In the genomic region with DNA sequence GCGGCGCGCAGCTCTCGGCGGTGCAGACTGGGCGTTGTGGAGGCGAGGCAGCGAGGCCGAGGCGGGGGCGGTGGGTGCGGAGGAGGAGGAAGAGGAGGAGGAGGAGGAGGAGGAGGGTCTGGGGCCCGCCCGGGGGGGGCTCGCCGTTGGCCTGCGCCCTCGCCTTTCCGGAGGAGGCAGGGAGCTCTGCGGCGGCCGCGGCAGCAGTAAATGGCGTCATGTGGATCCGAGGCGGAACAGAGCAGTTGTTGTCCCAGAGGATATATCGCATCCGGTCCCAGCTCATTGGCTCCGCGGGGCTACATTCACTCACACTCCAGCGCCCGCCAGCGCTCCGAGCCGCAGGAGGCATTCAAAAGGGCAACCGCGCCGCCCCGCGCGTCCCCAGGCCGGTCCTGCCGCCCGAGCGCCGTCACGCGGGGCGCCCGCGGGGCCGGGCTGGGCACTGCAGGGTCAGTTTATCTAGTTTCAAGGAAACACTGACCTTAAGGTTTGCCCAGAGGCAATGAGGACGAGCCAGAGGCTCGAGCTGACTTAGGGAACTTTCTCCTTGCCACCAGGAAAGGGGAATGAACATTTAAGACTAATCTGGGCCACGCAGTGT, we compare ENCODE assay signal across 1 cellular context.
TF ChIP-seq lines count a peak whose summit lies in the region.

A gene with protein sequence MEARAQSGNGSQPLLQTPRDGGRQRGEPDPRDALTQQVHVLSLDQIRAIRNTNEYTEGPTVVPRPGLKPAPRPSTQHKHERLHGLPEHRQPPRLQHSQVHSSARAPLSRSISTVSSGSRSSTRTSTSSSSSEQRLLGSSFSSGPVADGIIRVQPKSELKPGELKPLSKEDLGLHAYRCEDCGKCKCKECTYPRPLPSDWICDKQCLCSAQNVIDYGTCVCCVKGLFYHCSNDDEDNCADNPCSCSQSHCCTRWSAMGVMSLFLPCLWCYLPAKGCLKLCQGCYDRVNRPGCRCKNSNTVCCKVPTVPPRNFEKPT (minus strand): TSS at position 29 of the 604 bp plus-strand sequence. CDS start 3,421 bp downstream, outside the sequence.

TF ChIP-seq in HepG2, 621 proteins besides CTCF, POLR2A, EP300 and RAD21 (continued from another document and continues in another):
- TF ChIP-seq, protein P1, sequence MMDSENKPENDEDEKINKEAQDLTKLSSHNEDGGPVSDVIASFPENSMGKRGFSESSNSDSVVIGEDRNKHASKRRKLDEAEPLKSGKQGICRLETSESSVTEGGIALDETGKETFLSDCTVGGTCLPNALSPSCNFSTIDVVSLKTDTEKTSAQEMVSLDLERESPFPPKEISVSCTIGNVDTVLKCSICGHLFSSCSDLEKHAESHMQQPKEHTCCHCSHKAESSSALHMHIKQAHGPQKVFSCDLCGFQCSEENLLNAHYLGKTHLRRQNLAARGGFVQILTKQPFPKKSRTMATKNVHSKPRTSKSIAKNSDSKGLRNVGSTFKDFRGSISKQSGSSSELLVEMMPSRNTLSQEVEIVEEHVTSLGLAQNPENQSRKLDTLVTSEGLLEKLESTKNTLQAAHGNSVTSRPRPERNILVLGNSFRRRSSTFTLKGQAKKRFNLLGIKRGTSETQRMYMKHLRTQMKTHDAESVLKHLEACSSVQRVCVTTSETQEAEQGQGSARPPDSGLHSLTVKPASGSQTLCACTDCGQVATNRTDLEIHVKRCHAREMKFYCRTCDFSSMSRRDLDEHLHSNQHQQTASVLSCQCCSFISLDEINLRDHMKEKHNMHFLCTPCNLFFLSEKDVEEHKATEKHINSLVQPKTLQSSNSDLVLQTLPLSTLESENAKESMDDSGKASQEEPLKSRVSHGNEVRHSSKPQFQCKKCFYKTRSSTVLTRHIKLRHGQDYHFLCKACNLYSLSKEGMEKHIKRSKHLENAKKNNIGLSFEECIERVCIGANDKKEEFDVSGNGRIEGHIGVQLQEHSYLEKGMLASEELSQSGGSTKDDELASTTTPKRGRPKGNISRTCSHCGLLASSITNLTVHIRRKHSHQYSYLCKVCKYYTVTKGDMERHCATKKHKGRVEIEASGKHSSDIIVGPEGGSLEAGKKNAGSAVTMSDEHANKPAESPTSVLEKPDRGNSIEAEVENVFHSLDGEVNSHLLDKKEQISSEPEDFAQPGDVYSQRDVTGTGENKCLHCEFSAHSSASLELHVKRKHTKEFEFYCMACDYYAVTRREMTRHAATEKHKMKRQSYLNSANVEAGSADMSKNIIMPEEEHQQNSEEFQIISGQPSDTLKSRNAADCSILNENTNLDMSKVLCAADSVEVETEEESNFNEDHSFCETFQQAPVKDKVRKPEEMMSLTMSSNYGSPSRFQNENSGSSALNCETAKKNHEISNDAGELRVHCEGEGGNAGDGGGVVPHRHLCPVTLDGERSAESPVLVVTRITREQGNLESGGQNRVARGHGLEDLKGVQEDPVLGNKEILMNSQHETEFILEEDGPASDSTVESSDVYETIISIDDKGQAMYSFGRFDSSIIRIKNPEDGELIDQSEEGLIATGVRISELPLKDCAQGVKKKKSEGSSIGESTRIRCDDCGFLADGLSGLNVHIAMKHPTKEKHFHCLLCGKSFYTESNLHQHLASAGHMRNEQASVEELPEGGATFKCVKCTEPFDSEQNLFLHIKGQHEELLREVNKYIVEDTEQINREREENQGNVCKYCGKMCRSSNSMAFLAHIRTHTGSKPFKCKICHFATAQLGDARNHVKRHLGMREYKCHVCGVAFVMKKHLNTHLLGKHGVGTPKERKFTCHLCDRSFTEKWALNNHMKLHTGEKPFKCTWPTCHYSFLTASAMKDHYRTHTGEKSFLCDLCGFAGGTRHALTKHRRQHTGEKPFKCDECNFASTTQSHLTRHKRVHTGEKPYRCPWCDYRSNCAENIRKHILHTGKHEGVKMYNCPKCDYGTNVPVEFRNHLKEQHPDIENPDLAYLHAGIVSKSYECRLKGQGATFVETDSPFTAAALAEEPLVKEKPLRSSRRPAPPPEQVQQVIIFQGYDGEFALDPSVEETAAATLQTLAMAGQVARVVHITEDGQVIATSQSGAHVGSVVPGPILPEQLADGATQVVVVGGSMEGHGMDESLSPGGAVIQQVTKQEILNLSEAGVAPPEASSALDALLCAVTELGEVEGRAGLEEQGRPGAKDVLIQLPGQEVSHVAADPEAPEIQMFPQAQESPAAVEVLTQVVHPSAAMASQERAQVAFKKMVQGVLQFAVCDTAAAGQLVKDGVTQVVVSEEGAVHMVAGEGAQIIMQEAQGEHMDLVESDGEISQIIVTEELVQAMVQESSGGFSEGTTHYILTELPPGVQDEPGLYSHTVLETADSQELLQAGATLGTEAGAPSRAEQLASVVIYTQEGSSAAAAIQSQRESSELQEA (CRISPR knock-in tag; IDR thresholded peaks at IDR 0.05; ENCODE audit: not compliant biosample characterization), result no peak
- no peak for TF ChIP-seq ZSCAN20 (CRISPR knock-in tag; IDR thresholded peaks at IDR 0.05; ENCODE audit: borderline replicate concordance)
- peak; percentile 47; the same call in 1 of the 2 replicates for TF ChIP-seq ZC3H13 (CRISPR knock-in tag; IDR thresholded peaks at IDR 0.05)
- TF ChIP-seq FOXK2 (IDR thresholded peaks at IDR 0.05), result 0 out of 2 replicates have a peak, but pooled peaks have one; percentile 47
- no peak for TF ChIP-seq MZF1 (CRISPR knock-in tag; IDR thresholded peaks at IDR 0.05; ENCODE audit: borderline replicate concordance)
- TF ChIP-seq ZBTB1 (CRISPR knock-in tag; IDR thresholded peaks at IDR 0.05; ENCODE audit: borderline replicate concordance), result no peak
- TF ChIP-seq SMAD9 (CRISPR knock-in tag; IDR thresholded peaks at IDR 0.05), result no peak
- TF ChIP-seq, protein P2, sequence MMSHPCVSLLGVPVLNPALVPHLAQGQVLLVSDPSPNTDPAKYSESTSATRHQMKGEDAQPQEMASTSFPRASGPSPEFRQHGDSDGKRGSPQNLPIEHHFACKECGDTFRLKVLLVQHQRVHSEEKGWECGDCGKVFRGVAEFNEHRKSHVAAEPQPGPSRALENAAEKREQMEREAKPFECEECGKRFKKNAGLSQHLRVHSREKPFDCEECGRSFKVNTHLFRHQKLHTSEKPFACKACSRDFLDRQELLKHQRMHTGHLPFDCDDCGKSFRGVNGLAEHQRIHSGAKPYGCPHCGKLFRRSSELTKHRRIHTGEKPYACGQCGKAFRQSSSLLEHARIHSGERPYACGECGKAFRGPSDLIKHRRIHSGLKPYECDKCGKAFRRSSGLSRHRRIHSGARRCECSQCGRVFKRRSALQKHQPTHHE (CRISPR knock-in tag; IDR thresholded peaks at IDR 0.05; ENCODE audit: borderline replicate concordance), result no peak
- peak; percentile 64; the same call in 1 of the 2 replicates for TF ChIP-seq KDM3A (CRISPR knock-in tag; IDR thresholded peaks at IDR 0.05; ENCODE audit: low read depth)
- no peak for TF ChIP-seq ARHGAP35 (CRISPR knock-in tag; IDR thresholded peaks at IDR 0.05; ENCODE audit: borderline replicate concordance)
- TF ChIP-seq, protein P3, sequence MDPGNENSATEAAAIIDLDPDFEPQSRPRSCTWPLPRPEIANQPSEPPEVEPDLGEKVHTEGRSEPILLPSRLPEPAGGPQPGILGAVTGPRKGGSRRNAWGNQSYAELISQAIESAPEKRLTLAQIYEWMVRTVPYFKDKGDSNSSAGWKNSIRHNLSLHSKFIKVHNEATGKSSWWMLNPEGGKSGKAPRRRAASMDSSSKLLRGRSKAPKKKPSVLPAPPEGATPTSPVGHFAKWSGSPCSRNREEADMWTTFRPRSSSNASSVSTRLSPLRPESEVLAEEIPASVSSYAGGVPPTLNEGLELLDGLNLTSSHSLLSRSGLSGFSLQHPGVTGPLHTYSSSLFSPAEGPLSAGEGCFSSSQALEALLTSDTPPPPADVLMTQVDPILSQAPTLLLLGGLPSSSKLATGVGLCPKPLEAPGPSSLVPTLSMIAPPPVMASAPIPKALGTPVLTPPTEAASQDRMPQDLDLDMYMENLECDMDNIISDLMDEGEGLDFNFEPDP (CRISPR knock-in tag; conservative IDR thresholded peaks at IDR 0.05), result no peak
- TF ChIP-seq, protein P4, sequence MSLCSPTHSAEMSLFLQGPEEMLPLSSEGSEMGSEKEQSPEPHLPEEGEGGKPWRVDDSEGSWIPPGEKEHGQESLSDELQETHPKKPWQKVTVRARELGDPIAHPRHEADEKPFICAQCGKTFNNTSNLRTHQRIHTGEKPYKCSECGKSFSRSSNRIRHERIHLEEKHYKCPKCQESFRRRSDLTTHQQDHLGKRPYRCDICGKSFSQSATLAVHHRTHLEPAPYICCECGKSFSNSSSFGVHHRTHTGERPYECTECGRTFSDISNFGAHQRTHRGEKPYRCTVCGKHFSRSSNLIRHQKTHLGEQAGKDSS (CRISPR knock-in tag; IDR thresholded peaks at IDR 0.05; ENCODE audit: borderline replicate concordance, low read depth), result no peak
- TF ChIP-seq, protein P5, sequence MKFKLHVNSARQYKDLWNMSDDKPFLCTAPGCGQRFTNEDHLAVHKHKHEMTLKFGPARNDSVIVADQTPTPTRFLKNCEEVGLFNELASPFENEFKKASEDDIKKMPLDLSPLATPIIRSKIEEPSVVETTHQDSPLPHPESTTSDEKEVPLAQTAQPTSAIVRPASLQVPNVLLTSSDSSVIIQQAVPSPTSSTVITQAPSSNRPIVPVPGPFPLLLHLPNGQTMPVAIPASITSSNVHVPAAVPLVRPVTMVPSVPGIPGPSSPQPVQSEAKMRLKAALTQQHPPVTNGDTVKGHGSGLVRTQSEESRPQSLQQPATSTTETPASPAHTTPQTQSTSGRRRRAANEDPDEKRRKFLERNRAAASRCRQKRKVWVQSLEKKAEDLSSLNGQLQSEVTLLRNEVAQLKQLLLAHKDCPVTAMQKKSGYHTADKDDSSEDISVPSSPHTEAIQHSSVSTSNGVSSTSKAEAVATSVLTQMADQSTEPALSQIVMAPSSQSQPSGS (CRISPR knock-in tag; IDR thresholded peaks at IDR 0.05), result peak; percentile 66; the same call in 1 of the 2 replicates
- TF ChIP-seq, protein P6, sequence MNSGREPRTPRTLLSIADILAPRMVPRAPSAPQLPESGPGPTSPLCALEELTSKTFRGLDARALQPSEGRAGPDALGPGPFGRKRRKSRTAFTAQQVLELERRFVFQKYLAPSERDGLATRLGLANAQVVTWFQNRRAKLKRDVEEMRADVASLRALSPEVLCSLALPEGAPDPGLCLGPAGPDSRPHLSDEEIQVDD (CRISPR knock-in tag; IDR thresholded peaks at IDR 0.05; ENCODE audit: borderline replicate concordance), result no peak
- TF ChIP-seq, protein P7, sequence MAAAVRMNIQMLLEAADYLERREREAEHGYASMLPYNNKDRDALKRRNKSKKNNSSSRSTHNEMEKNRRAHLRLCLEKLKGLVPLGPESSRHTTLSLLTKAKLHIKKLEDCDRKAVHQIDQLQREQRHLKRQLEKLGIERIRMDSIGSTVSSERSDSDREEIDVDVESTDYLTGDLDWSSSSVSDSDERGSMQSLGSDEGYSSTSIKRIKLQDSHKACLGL (CRISPR knock-in tag; IDR thresholded peaks at IDR 0.05), result 0 out of 2 replicates have a peak, but pooled peaks have one; percentile 11
- no peak for TF ChIP-seq HDAC6 (IDR thresholded peaks at IDR 0.05; ENCODE audit: low read depth, low read length)
- TF ChIP-seq ZNF766 (CRISPR knock-in tag; IDR thresholded peaks at IDR 0.05; ENCODE audit: borderline replicate concordance), result no peak
- TF ChIP-seq, protein P8, sequence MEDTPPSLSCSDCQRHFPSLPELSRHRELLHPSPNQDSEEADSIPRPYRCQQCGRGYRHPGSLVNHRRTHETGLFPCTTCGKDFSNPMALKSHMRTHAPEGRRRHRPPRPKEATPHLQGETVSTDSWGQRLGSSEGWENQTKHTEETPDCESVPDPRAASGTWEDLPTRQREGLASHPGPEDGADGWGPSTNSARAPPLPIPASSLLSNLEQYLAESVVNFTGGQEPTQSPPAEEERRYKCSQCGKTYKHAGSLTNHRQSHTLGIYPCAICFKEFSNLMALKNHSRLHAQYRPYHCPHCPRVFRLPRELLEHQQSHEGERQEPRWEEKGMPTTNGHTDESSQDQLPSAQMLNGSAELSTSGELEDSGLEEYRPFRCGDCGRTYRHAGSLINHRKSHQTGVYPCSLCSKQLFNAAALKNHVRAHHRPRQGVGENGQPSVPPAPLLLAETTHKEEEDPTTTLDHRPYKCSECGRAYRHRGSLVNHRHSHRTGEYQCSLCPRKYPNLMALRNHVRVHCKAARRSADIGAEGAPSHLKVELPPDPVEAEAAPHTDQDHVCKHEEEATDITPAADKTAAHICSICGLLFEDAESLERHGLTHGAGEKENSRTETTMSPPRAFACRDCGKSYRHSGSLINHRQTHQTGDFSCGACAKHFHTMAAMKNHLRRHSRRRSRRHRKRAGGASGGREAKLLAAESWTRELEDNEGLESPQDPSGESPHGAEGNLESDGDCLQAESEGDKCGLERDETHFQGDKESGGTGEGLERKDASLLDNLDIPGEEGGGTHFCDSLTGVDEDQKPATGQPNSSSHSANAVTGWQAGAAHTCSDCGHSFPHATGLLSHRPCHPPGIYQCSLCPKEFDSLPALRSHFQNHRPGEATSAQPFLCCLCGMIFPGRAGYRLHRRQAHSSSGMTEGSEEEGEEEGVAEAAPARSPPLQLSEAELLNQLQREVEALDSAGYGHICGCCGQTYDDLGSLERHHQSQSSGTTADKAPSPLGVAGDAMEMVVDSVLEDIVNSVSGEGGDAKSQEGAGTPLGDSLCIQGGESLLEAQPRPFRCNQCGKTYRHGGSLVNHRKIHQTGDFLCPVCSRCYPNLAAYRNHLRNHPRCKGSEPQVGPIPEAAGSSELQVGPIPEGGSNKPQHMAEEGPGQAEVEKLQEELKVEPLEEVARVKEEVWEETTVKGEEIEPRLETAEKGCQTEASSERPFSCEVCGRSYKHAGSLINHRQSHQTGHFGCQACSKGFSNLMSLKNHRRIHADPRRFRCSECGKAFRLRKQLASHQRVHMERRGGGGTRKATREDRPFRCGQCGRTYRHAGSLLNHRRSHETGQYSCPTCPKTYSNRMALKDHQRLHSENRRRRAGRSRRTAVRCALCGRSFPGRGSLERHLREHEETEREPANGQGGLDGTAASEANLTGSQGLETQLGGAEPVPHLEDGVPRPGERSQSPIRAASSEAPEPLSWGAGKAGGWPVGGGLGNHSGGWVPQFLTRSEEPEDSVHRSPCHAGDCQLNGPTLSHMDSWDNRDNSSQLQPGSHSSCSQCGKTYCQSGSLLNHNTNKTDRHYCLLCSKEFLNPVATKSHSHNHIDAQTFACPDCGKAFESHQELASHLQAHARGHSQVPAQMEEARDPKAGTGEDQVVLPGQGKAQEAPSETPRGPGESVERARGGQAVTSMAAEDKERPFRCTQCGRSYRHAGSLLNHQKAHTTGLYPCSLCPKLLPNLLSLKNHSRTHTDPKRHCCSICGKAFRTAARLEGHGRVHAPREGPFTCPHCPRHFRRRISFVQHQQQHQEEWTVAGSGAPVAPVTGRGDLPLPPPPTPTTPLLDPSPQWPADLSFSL (CRISPR knock-in tag; IDR thresholded peaks at IDR 0.05), result no peak
- no peak for TF ChIP-seq RELA (CRISPR knock-in tag; IDR thresholded peaks at IDR 0.05)
- TF ChIP-seq ZNF143 (CRISPR knock-in tag; IDR thresholded peaks at IDR 0.05), result no peak
- peak; percentile 32; the same call in 1 of the 2 replicates for TF ChIP-seq HDAC1 (CRISPR knock-in tag; IDR thresholded peaks at IDR 0.05)
- no peak for TF ChIP-seq TBX3 (IDR thresholded peaks at IDR 0.05; ENCODE audit: borderline replicate concordance)
- no peak for TF ChIP-seq MAFK (conservative IDR thresholded peaks at IDR 0.05 in 1 of 2, IDR thresholded peaks at IDR 0.05 in 1 of 2; ENCODE audit: low read length in 2 of 2)
- no peak for TF ChIP-seq RAD51 (IDR thresholded peaks at IDR 0.05; ENCODE audit: borderline replicate concordance)
- peak; percentile 46; the same call in 1 of the 2 replicates for TF ChIP-seq GATAD1 (CRISPR knock-in tag; IDR thresholded peaks at IDR 0.05)
- TF ChIP-seq SALL2 (CRISPR knock-in tag; IDR thresholded peaks at IDR 0.05), result 0 out of 2 replicates have a peak, but pooled peaks have one; percentile 23
- TF ChIP-seq MYC (CRISPR knock-in tag; IDR thresholded peaks at IDR 0.05; ENCODE audit: borderline replicate concordance), result peak; percentile 67
- TF ChIP-seq, protein P9, sequence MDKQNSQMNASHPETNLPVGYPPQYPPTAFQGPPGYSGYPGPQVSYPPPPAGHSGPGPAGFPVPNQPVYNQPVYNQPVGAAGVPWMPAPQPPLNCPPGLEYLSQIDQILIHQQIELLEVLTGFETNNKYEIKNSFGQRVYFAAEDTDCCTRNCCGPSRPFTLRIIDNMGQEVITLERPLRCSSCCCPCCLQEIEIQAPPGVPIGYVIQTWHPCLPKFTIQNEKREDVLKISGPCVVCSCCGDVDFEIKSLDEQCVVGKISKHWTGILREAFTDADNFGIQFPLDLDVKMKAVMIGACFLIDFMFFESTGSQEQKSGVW (CRISPR knock-in tag; IDR thresholded peaks at IDR 0.05; ENCODE audit: borderline replicate concordance), result no peak
- no peak for TF ChIP-seq ZSCAN12 (CRISPR knock-in tag; IDR thresholded peaks at IDR 0.05)
